ENCODE assay signal across 11 cellular contexts in the genomic region with DNA sequence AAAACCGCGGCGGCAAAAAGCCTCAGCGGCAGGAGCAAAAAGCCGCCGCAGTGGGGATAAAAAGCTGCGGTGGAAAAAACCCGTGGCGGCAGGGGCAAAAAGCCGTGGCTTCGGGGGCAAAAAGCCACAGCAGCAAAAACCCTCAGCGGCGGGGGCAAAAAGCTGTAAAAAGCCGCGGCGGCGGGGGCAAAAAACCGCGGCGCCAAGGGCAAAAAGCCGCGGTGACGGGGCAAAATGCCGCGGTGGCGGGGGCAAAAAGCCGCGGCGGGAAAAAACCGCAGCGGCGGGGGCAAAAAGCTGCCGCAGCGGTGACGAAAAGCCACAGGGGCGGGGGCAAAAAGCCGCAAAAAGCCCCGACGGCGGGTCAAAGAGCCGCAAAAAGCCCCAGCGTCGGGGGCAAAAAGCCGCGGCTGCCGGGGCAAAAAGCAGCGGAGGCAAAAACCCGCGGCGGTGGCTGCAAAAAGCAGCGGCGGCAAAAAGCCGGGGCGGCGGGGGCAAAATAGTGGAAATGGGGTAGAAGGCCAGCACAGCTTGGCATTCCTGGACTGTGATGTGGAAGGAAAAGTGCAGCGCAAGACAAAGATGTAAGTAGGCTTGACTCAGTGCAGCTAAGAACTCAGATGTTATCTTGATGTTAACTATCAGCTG.
DNase-seq lines count a peak whose midpoint lies in the region; ATAC-seq, FAIRE-seq and TF ChIP-seq lines count a peak whose summit lies in the region.
"Had no signal": no experiment of that assay in that cellular context is flagged by ENCODE, and none has a peak within 500 bp of the region (broad histone marks: within the 10 kb centered on the region; RNA-seq: fewer than 3 reads in every experiment).

No MANE protein-coding gene starts in this region.

- H3K27me3 ChIP-seq in mammary epithelial cell (ENCODE audit: insufficient read depth, low read length) (peaks cover 10% of the 10 kb centered on the region), Peyer's patch (peaks cover 0 to 7% of the 10 kb centered on the region in 2 donors)

- dilution Hi-C loops in mammary epithelial cell (cut with HindIII; ENCODE audit: low sequenced_read_pairs), result no loop called here

- H3K4me3 ChIP-seq in A549, result peak overlapping the region; percentile 35; the same call in 2 of the 3 replicates
- peak overlapping the region in 1 of 3 experiments; percentile 25 for H3K4me3 ChIP-seq in mammary epithelial cell (replicated peaks in 1 of 3; ENCODE audit: insufficient read depth in 1 of 3, low read depth in 2 of 3, low read length in 3 of 3)
- peak overlapping the region; percentile 42 for H3K4me3 ChIP-seq in mesodermal cell (ENCODE audit: extremely low read depth, insufficient read depth, low read length, poor library complexity, severe bottlenecking)
- peak overlapping the region in 1 of 4 donors; percentile 40 for H3K4me3 ChIP-seq in Peyer's patch

- no peak for TF ChIP-seq EP300 in A549 (IDR thresholded peaks at IDR 0.05)

- POLR2A ChIA-PET in A549 (lab: Yijun Ruan, JAX), result no interaction called here

- FAIRE-seq in A549 (lab: Jason Lieb, UNC), result no peak

- H4K20me1 ChIP-seq in mammary epithelial cell (ENCODE audit: insufficient read depth, low read length), result no peaks in the 10 kb centered on the region

- BruUV-seq in mammary epithelial cell (replicated peaks; lab: Mats Ljungman, UMichigan), result no TSS peak

- H3K79me2 ChIP-seq in mammary epithelial cell (ENCODE audit: insufficient read depth, low read length), result no peaks in the 10 kb centered on the region

- in situ Hi-C loops in mammary epithelial cell (cut with MboI; ENCODE audit: low sequenced_read_pairs in 2 of 2), result no loop called here

- intact Hi-C loops in mammary epithelial cell (cut with micrococcal nuclease), result no loop called here

- no peak for TF ChIP-seq RAD21 in A549 (conservative IDR thresholded peaks at IDR 0.05 in 1 of 2, IDR thresholded peaks at IDR 0.05 in 1 of 2)

- H3K4me3 Mint-ChIP-seq in HFFc6, result peak overlapping the region; percentile 74; the same call in 1 of the 2 replicates
- no peak overlapping the region for H3K4me3 Mint-ChIP-seq in stimulated activated memory B cell treated with anti-CD40 and anti-IgM and Interleukin-4, amounts not matched to agents 10 μg/mL and 1 μg/mL and 100 μg/mL, for 72 hours

- H3K9me3 ChIP-seq in A549 (no peaks in the 10 kb centered on the region), mammary epithelial cell (replicated peaks; ENCODE audit: insufficient read depth, low read length) (no peaks in the 10 kb centered on the region), mesodermal cell (ENCODE audit: control insufficient read depth, low read length) (no peaks in the 10 kb centered on the region), Peyer's patch (no peaks in the 10 kb centered on the region)

- H3K27me3 Mint-ChIP-seq in HFFc6 (ENCODE audit: insufficient read depth), result peaks cover 12% of the 10 kb centered on the region
- H3K27me3 Mint-ChIP-seq in stimulated activated memory B cell treated with anti-CD40 and anti-IgM and Interleukin-4, amounts not matched to agents 10 μg/mL and 1 μg/mL and 100 μg/mL, for 72 hours, result peaks cover 33% of the 10 kb centered on the region

- H3K9ac ChIP-seq in mammary epithelial cell (ENCODE audit: insufficient read depth, low read length), result no peak overlapping the region

- H3K36me3 Mint-ChIP-seq in HFFc6 (ENCODE audit: low read depth), result no peaks in the 10 kb centered on the region
- no peaks in the 10 kb centered on the region for H3K36me3 Mint-ChIP-seq in stimulated activated memory B cell treated with anti-CD40 and anti-IgM and Interleukin-4, amounts not matched to agents 10 μg/mL and 1 μg/mL and 100 μg/mL, for 72 hours

- peak overlapping the region; percentile 9 for H2AFZ ChIP-seq in mammary epithelial cell (ENCODE audit: low read depth, low read length)

- 19% methylated on average over 55 of the region's 56 CpGs for WGBS in A549 (ENCODE audit: missing lambda C conversion rate)
- 13% methylated on average over 8 of the region's 56 CpGs for WGBS in mammary epithelial cell (ENCODE audit: low coverage, missing lambda C conversion rate)
- 1% methylated on average over 42 to 50 of the region's 56 CpGs for WGBS in mesodermal cell (ENCODE audit: insufficient coverage in 2 of 2), 2 experiments

- H3K27ac ChIP-seq in A549 (no peak overlapping the region), mammary epithelial cell (ENCODE audit: insufficient read depth, low read depth, low read length) (no peak overlapping the region), mesodermal cell (ENCODE audit: low read depth, low read length, severe bottlenecking) (no peak overlapping the region), Peyer's patch (peak overlapping the region in 1 of 4 donors; percentile 46)

- CTCF ChIA-PET in A549 (lab: Yijun Ruan, JAX), result no interaction called here
- CTCF ChIA-PET in mammary epithelial cell (lab: Charles Lee; ENCODE audit: low non-redundant PET), result no interaction called here

- H3K4me2 ChIP-seq in A549, result peak overlapping the region; percentile 63
- H3K4me2 ChIP-seq in mammary epithelial cell (ENCODE audit: insufficient read depth, low read depth, low read length), result peak overlapping the region; percentile 51

- TF ChIP-seq CTCF in A549 (IDR thresholded peaks at IDR 0.05), result no peak
- TF ChIP-seq CTCF in HFFc6 (IDR thresholded peaks at IDR 0.05), result no peak
- TF ChIP-seq CTCF in mammary epithelial cell (conservative IDR thresholded peaks at IDR 0.05 in 1 of 2, IDR thresholded peaks at IDR 0.05 in 1 of 2; ENCODE audit: extremely low read depth in 1 of 2, insufficient read depth in 1 of 2, low read depth in 1 of 2, low read length in 2 of 2), result no peak
- TF ChIP-seq CTCF in Peyer's patch (IDR thresholded peaks at IDR 0.05), result no peak

- ATAC-seq in A549, result no peak
- ATAC-seq in stimulated activated memory B cell treated with anti-CD40 and anti-IgM and Interleukin-4, amounts not matched to agents 10 μg/mL and 1 μg/mL and 100 μg/mL, for 72 hours, result no peak

- H3K4me1 Mint-ChIP-seq in HFFc6 (ENCODE audit: low read depth), result no peaks in the 10 kb centered on the region
- H3K4me1 Mint-ChIP-seq in stimulated activated memory B cell treated with anti-CD40 and anti-IgM and Interleukin-4, amounts not matched to agents 10 μg/mL and 1 μg/mL and 100 μg/mL, for 72 hours, result peaks cover 17% of the 10 kb centered on the region

- no peaks in the 10 kb centered on the region for H3K36me3 ChIP-seq in mammary epithelial cell (ENCODE audit: insufficient read depth, low read length)
- H3K36me3 ChIP-seq in mesodermal cell (ENCODE audit: control insufficient read depth, insufficient read depth, low read length), result no peaks in the 10 kb centered on the region
- no peaks in the 10 kb centered on the region for H3K36me3 ChIP-seq in Peyer's patch

- H3K4me1 ChIP-seq in A549, result no peaks in the 10 kb centered on the region
- H3K4me1 ChIP-seq in mammary epithelial cell (ENCODE audit: insufficient read depth, low read length), result no peaks in the 10 kb centered on the region
- H3K4me1 ChIP-seq in mesodermal cell (ENCODE audit: control insufficient read depth, insufficient read depth, low read length, poor library complexity, severe bottlenecking), result no peaks in the 10 kb centered on the region
- H3K4me1 ChIP-seq in Peyer's patch, result no peaks in the 10 kb centered on the region

- no peak for TF ChIP-seq POLR2A in A549 (IDR thresholded peaks at IDR 0.05; ENCODE audit: low read length)
- TF ChIP-seq POLR2A in Peyer's patch (IDR thresholded peaks at IDR 0.05), result no peak

- DNase-seq in A549 (ENCODE audit: low read depth in 1 of 2, low spot score in 1 of 2) (no peak), HFFc6 (peak; percentile 0), mammary epithelial cell (peak; percentile 7), 8988T (no peak), Peyer's patch (no peak), hippocampal formation (lab: John Stamatoyannopoulos, UW) (no peak)
- DNase-seq: KG1; stimulated activated CD4-positive, alpha-beta T cell treated with anti-CD3 and anti-CD28 coated beads, Interleukin-4, amount 100 ng/mL, for 24 hours; SW 1271 had no signal

- H3K9me3 Mint-ChIP-seq in HFFc6, result peaks cover 4% of the 10 kb centered on the region; the same call in 1 of the 2 replicates
- H3K9me3 Mint-ChIP-seq in stimulated activated memory B cell treated with anti-CD40 and anti-IgM and Interleukin-4, amounts not matched to agents 10 μg/mL and 1 μg/mL and 100 μg/mL, for 72 hours, result peaks cover 7% of the 10 kb centered on the region

- H3K27ac Mint-ChIP-seq in HFFc6, result no peak overlapping the region
- H3K27ac Mint-ChIP-seq in stimulated activated memory B cell treated with anti-CD40 and anti-IgM and Interleukin-4, amounts not matched to agents 10 μg/mL and 1 μg/mL and 100 μg/mL, for 72 hours, result no peak overlapping the region

TF ChIP-seq in A549, 52 proteins besides CTCF, POLR2A, EP300 and RAD21:
- TF ChIP-seq GATA3 (IDR thresholded peaks at IDR 0.05; ENCODE audit: borderline replicate concordance) (no peak), CBX8 (IDR thresholded peaks at IDR 0.05) (peak; percentile 33; the same call in 1 of the 2 replicates)
TF ChIP-seq in A549: peak in this region for 1.

Comparison
In these comparisons a context has a peak if more than half of its experiments do, and no peak if none do; other contexts are left out.
1. DNase-seq: peak in HFFc6 (single experiment) and mammary epithelial cell (single experiment); none in A549 (0 of 2), 8988T (single experiment), Peyer's patch (0 of 3) and hippocampal formation (0 of 2).